ENCODE assay signal across 8 cellular contexts in the genomic region with DNA sequence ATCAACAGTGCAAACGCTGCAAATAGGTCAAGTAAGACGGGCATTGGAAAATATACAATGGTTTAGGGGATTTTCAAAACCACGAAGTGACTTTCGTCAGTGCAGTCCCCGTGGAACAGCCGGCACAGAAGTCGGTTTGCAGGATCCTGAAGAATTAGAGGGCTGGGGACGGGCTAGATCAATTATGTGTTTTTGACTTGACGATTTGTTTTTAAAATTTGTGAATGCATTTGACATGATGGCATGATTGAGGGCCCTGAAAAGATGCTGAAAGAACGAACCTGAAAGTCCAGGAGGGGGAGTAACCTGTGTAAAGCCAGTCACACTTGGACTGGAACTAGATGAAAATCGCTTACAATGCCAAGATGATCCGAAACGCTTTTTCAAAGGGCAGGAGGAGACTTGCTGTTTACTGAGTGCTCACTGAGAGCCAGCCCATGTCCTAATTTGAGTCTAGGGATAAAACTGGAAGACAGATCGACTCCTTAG.
DNase-seq lines count a peak whose midpoint lies in the region; ATAC-seq and TF ChIP-seq lines count a peak whose summit lies in the region.

No MANE protein-coding gene starts in this region.

- peaks cover 5 to 14% of the 10 kb centered on the region in 2 donors for H3K4me1 ChIP-seq in mucosa of rectum (ENCODE audit: control insufficient read depth in 2 of 2, insufficient read depth in 2 of 2, low read length in 2 of 2)

- no peaks in the 10 kb centered on the region for H3K27me3 ChIP-seq in mucosa of rectum (ENCODE audit: control insufficient read depth in 2 of 2, insufficient read depth in 2 of 2, low read length in 2 of 2)

- peak overlapping the region; percentile 76 to 91 for H3K9ac ChIP-seq in mucosa of rectum (ENCODE audit: low read depth in 1 of 2, low read length in 2 of 2)

- no peaks in the 10 kb centered on the region for H3K9me3 ChIP-seq in mucosa of rectum (ENCODE audit: control insufficient read depth in 2 of 2, low read length in 2 of 2)

- no peak for TF ChIP-seq CTCF in AG10803 (conservative IDR thresholded peaks at IDR 0.05; ENCODE audit: low read length)

- peak overlapping the region; percentile 74 for H3K4me3 ChIP-seq in AG10803 (ENCODE audit: low read length)
- peak overlapping the region; percentile 85 to 92 for H3K4me3 ChIP-seq in mucosa of rectum (ENCODE audit: low read length in 2 of 2)

- ATAC-seq in GM19452 (IDR thresholded peaks at IDR 0.05; ENCODE audit: unreplicated experiment) (peak; percentile 2), HG02763 (IDR thresholded peaks at IDR 0.05; ENCODE audit: unreplicated experiment) (no peak)

- peak overlapping the region; percentile 93 to 95 for H3K27ac ChIP-seq in mucosa of rectum (ENCODE audit: low read depth in 2 of 2, low read length in 2 of 2)

- DNase-seq in AG10803 (ENCODE audit: low read depth) (no peak), NCI-H748 treated with DMSO at 0.1 percent for 48 hours (lab: John Stamatoyannopoulos, UW) (peak; percentile 19), ecto neural progenitor cell (ENCODE audit: low spot score) (peak; percentile 47), UCSD-AML1 (lab: John Stamatoyannopoulos, UW; ENCODE audit: unreplicated experiment) (no peak), NCI-H69 (lab: John Stamatoyannopoulos, UW) (no peak)

- H3K36me3 ChIP-seq in mucosa of rectum (ENCODE audit: control insufficient read depth in 2 of 2, insufficient read depth in 2 of 2, low read length in 2 of 2) = no peaks in the 10 kb centered on the region

Comparison
In these comparisons a context has a peak if more than half of its experiments do, and no peak if none do; other contexts are left out.
1. DNase-seq: peak in NCI-H748 treated with DMSO at 0.1 percent for 48 hours (single experiment) and ecto neural progenitor cell (single experiment); none in AG10803 (single experiment), UCSD-AML1 (single experiment) and NCI-H69 (single experiment).